In the genomic region with DNA sequence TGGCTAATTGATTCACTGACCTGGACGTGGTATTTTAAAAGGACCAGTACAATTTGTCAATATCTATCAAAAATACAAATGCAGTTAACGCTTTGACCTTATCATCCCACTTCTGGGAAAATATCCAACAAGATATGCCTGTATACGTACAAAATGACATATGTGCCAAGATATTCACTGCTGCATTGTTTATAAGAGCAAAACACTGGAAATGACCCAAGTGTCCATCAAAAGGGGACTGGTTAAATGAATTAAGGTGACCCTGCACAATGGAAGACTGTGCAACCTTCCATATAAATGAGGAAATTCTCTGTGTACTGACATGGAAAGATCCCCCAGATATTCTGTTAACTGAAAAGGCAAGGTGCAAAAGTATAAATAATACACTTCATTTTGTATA, we compare ENCODE assay signal across 22 cellular contexts.
"Had no signal": no experiment of that assay in that cellular context is flagged by ENCODE, and none has a peak within 500 bp of the region (broad histone marks: within the 10 kb centered on the region; RNA-seq: fewer than 3 reads in every experiment).

No MANE protein-coding gene starts in this region.

- H3K27ac ChIP-seq: breast epithelium, esophagus muscularis mucosa, hepatocyte, tibial artery, WERI-Rb-1 had no signal

- H3K4me2 ChIP-seq: hepatocyte had no signal

- H3K27me3 ChIP-seq: ascending aorta, breast epithelium, esophagus muscularis mucosa, hepatocyte, tibial artery had no signal

- DNase-seq: activated CD4-positive, alpha-beta T cell treated with anti-CD3 and anti-CD28 coated beads for 1 hour; activated CD8-positive, alpha-beta memory T cell treated with anti-CD3 and anti-CD28 coated beads for 24 hours; activated CD8-positive, alpha-beta memory T cell treated with anti-CD3 and anti-CD28 coated beads, Interleukin-2, amount 50 U/mL, for 48 hours; activated effector memory CD4-positive, alpha-beta T cell treated with anti-CD3 and anti-CD28 coated beads, Interleukin-2, amount 50 U/mL, for 16 hours; activated naive CD4-positive, alpha-beta T cell treated with anti-CD3 and anti-CD28 coated beads, Interleukin-2, amount 50 U/mL, for 16 hours; activated T-cell treated with anti-CD3 and anti-CD28 coated beads, Interleukin-2, amount 50 U/mL, for 72 hours; cerebellar nuclear complex; effector CD8-positive, alpha-beta T cell; foreskin fibroblast; left cardiac atrium; posterior cingulate gyrus; retina; stimulated activated CD4-positive, alpha-beta T cell treated with anti-CD3 and anti-CD28 coated beads, Interleukin-2, amount 100 ng/mL, for 24 hours; stimulated activated naive CD4-positive, alpha-beta T cell treated with Interleukin-2 at 50 U/mL for 16 hours; tibial artery; WERI-Rb-1 had no signal

- H3K9me3 Mint-ChIP-seq: activated T-cell treated with anti-CD3 and anti-CD28 coated beads, Interleukin-2, amount 50 U/mL, for 72 hours; natural killer cell treated with Interleukin-12 subunit alpha and Interleukin-12 subunit beta and Interleukin-15 and Interleukin-18, amount 100 ng/mL, for 72 hours; T-helper 1 cell treated with Interleukin-12 subunit alpha and Interleukin-12 subunit beta and Interleukin-4 antibody, amounts not matched to agents 30 μg/mL and 1 μg/mL, for 36 hours had no signal

- H3K4me3 ChIP-seq: ascending aorta, breast epithelium, esophagus muscularis mucosa, hepatocyte, tibial artery had no signal

- H3K36me3 ChIP-seq: ascending aorta, breast epithelium, esophagus muscularis mucosa, tibial artery had no signal

- ATAC-seq: activated T-cell treated with anti-CD3 and anti-CD28 coated beads, Interleukin-2, amount 50 U/mL, for 72 hours; left cardiac atrium; natural killer cell treated with Interleukin-12 subunit alpha and Interleukin-12 subunit beta and Interleukin-15 and Interleukin-18, amount 100 ng/mL, for 72 hours had no signal

- H3K36me3 Mint-ChIP-seq: natural killer cell treated with Interleukin-12 subunit alpha and Interleukin-12 subunit beta and Interleukin-15 and Interleukin-18, amount 100 ng/mL, for 72 hours had no signal

- H3K9me3 ChIP-seq: ascending aorta, breast epithelium, esophagus muscularis mucosa, tibial artery had no signal

- H3K4me3 Mint-ChIP-seq: activated T-cell treated with anti-CD3 and anti-CD28 coated beads, Interleukin-2, amount 50 U/mL, for 72 hours; natural killer cell treated with Interleukin-12 subunit alpha and Interleukin-12 subunit beta and Interleukin-15 and Interleukin-18, amount 100 ng/mL, for 72 hours; T-helper 1 cell treated with Interleukin-12 subunit alpha and Interleukin-12 subunit beta and Interleukin-4 antibody, amounts not matched to agents 30 μg/mL and 1 μg/mL, for 36 hours had no signal

- H3K27ac Mint-ChIP-seq: activated T-cell treated with anti-CD3 and anti-CD28 coated beads, Interleukin-2, amount 50 U/mL, for 72 hours; T-helper 1 cell treated with Interleukin-12 subunit alpha and Interleukin-12 subunit beta and Interleukin-4 antibody, amounts not matched to agents 30 μg/mL and 1 μg/mL, for 36 hours had no signal

- H3K27me3 Mint-ChIP-seq: natural killer cell treated with Interleukin-12 subunit alpha and Interleukin-12 subunit beta and Interleukin-15 and Interleukin-18, amount 100 ng/mL, for 72 hours had no signal

- H2AFZ ChIP-seq: hepatocyte had no signal
